In the genomic region with DNA sequence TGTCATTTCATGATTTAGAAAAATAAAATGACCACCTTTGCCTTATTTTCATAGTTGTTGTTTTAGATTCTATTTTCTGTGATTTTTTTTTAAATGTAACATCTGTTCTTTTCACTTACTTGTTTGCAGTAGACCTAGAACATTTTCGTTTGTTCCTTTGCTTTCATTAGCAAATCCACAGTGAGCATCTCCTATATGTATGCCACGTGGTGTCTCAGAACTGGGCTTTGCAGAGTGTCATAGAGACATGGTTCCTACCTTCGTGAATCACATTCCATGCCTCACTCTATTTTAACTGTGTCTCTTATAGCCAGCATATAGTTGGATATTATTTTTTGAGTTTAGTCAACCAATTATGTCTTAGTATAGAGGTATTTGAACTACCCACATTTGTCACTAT, we compare ENCODE assay signal across 21 cellular contexts.
"Had no signal": no experiment of that assay in that cellular context is flagged by ENCODE, and none has a peak within 500 bp of the region (broad histone marks: within the 10 kb centered on the region; RNA-seq: fewer than 3 reads in every experiment).

No MANE protein-coding gene starts in this region.

- FAIRE-seq: endometrium had no signal

- H3K27ac Mint-ChIP-seq: activated naive CD4-positive, alpha-beta T cell treated with anti-CD3 and anti-CD28 coated beads, Interleukin-2, amount 50 U/mL, for 24 hours; nephron; WTC11 had no signal

- H3K9me3 ChIP-seq: body of pancreas, heart right ventricle, neutrophil, ovary, psoas muscle, right atrium auricular region, transverse colon, uterus had no signal

- H3K27me3 ChIP-seq: body of pancreas, heart right ventricle, ovary, right atrium auricular region, transverse colon, uterus had no signal

- H3K27ac ChIP-seq: body of pancreas, ovary, psoas muscle had no signal

- H3K36me3 Mint-ChIP-seq: activated naive CD4-positive, alpha-beta T cell treated with anti-CD3 and anti-CD28 coated beads, Interleukin-2, amount 50 U/mL, for 24 hours; WTC11 had no signal

- H3K4me1 ChIP-seq: uterus had no signal

- DNase-seq: activated CD4-positive, alpha-beta T cell treated with anti-CD3 and anti-CD28 coated beads, Interleukin-2, amount 50 U/mL, for 48 hours; activated gamma-delta T cell treated with Interleukin-2 at 50 U/mL for 16 hours; anterior cingulate cortex; body of pancreas; effector CD4-positive, alpha-beta T cell; heart right ventricle; islet precursor cell; left cardiac atrium; midbrain; ovary; psoas muscle; stimulated activated CD4-positive, alpha-beta T cell treated with anti-CD3 and anti-CD28 coated beads, Interleukin-4, amount 100 ng/mL, for 4 hours; T1000; transverse colon had no signal

- H3K9me3 Mint-ChIP-seq: activated naive CD4-positive, alpha-beta T cell treated with anti-CD3 and anti-CD28 coated beads, Interleukin-2, amount 50 U/mL, for 24 hours; nephron; WTC11 had no signal

- H3K36me3 ChIP-seq: heart right ventricle, neutrophil, ovary, right atrium auricular region, transverse colon, uterus had no signal

- H3K27me3 Mint-ChIP-seq: activated naive CD4-positive, alpha-beta T cell treated with anti-CD3 and anti-CD28 coated beads, Interleukin-2, amount 50 U/mL, for 24 hours had no signal

- H3K4me3 ChIP-seq: body of pancreas, heart right ventricle, ovary, psoas muscle, right atrium auricular region, transverse colon, uterus had no signal

- ATAC-seq: body of pancreas, heart right ventricle, left cardiac atrium, psoas muscle, WTC11 had no signal

- H3K4me3 Mint-ChIP-seq: activated naive CD4-positive, alpha-beta T cell treated with anti-CD3 and anti-CD28 coated beads, Interleukin-2, amount 50 U/mL, for 24 hours; nephron; WTC11 had no signal
